Comparison of ENCODE assay signal across 1 cellular context in the genomic region with DNA sequence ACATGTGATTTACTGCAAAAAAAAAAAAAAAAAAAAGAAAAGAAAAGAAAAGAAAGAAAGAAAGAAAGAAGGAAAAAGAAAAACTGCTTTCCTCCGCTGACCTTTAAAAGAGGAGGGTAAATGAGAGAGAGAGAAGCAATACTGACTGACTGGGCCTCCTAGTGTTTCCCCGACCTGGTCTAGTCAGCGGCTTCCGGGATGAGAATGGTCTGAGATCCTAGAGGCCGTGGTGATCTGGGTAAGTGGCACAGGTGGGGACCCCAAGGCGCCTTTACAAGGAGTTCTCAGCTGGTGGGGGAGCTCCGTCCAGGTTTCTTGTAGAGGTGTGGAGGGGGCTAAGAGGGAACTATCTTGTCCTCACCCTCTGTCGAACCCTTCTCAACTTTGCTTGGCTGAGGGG.
TF ChIP-seq lines count a peak whose summit lies in the region.

No MANE protein-coding gene starts in this region.

TF ChIP-seq in H1, 55 proteins besides CTCF, POLR2A, EP300 and RAD21:
- no peak; the same call in 1 of the 2 replicates for TF ChIP-seq SUZ12 (IDR thresholded peaks at IDR 0.05; ENCODE audit: low read length)
- TF ChIP-seq, protein P1, sequence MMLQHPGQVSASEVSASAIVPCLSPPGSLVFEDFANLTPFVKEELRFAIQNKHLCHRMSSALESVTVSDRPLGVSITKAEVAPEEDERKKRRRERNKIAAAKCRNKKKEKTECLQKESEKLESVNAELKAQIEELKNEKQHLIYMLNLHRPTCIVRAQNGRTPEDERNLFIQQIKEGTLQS (IDR thresholded peaks at IDR 0.05; ENCODE audit: insufficient read depth, low read depth, low read length) = no peak
TF ChIP-seq in H1: peak in this region for 0.
